In the genomic region with DNA sequence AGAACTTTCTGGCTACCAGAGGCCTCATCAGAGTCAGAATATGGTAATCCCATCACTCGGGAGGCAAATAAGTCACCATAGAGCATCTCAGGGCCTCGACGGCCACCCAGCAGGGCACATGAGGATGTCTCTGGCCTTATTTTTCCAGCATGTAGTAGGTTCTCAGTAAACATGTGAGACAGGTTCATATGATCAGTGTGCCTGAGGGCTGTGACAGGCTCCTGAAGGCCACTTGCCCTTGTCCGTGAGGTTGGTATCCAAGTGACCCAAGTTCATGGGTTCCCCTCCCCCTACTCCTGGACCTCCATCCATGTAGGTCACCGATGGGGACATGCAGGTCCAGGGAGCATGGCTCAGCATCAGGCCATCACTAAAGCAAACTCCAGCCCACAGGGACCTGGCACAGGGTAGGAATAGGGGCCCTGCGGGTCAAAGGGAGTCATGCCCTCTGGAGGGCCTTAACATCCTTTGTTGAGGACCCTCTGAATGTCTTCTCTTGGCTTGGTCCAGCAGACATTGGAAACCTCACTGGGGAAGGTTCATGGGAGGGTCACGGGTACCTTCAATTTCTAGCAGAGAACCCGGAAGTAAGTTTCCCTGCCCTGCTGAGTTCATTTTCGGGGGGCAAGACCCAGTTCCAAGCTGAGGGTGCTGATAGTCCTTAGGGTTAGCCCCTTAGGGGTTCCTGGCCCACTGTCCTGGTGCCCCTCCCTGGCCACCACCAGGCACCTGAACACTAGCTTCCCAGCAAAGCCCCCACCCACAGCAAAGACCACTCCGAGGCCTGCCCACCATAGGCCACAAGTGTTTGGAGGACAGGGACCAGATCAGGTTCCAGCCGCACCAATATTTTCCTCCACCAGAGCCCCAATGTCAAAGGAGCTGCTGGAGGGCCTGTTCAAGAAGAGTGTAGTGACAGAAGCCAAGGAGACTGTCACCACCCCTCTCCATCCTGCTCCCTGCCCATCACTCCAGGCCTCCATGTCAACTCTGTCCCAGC, we compare ENCODE assay signal across 22 cellular contexts.
"Had no signal": no experiment of that assay in that cellular context is flagged by ENCODE, and none has a peak within 500 bp of the region (broad histone marks: within the 10 kb centered on the region; RNA-seq: fewer than 3 reads in every experiment).

No MANE protein-coding gene starts in this region.

- H3K27me3 ChIP-seq: dorsolateral prefrontal cortex, esophagus squamous epithelium, ovary, thyroid gland had no signal

- H3K9me3 ChIP-seq: esophagus squamous epithelium, gastroesophageal sphincter, ovary, thyroid gland had no signal

- H3K9me3 Mint-ChIP-seq: immature natural killer cell had no signal

- H3K4me3 ChIP-seq: dorsolateral prefrontal cortex, esophagus squamous epithelium, gastroesophageal sphincter, ovary, thyroid gland had no signal

- H3K27me3 Mint-ChIP-seq: type B pancreatic cell had no signal

- DNase-seq: cortex of kidney; dorsolateral prefrontal cortex; effector memory CD4-positive, alpha-beta T cell; esophagus squamous epithelium; foreskin fibroblast; glutamatergic neuron; immature natural killer cell; kidney; left colon; left ventricle myocardium superior; mesendoderm; naive thymus-derived CD4-positive, alpha-beta T cell; nephron progenitor cell; ovary; right cardiac atrium; small intestine; stimulated activated CD4-positive, alpha-beta T cell treated with anti-CD3 and anti-CD28 coated beads, Interleukin-12 subunit alpha, Interleukin-12 subunit beta, amount 100 ng/mL, for 4 hours; stimulated activated naive CD4-positive, alpha-beta T cell treated with Interleukin-2 at 50 U/mL for 16 hours; thyroid gland had no signal

- H3K27ac Mint-ChIP-seq: immature natural killer cell; naive thymus-derived CD4-positive, alpha-beta T cell; nephron progenitor cell; type B pancreatic cell had no signal

- H3K4me3 Mint-ChIP-seq: immature natural killer cell; naive thymus-derived CD4-positive, alpha-beta T cell; nephron progenitor cell; type B pancreatic cell had no signal

- H3K36me3 ChIP-seq: esophagus squamous epithelium, gastroesophageal sphincter, ovary, thyroid gland had no signal

- H3K36me3 Mint-ChIP-seq: immature natural killer cell, type B pancreatic cell had no signal

- ATAC-seq: gastroesophageal sphincter; left colon; left ventricle myocardium superior; naive thymus-derived CD4-positive, alpha-beta T cell; right cardiac atrium had no signal

- H3K4me1 ChIP-seq: esophagus squamous epithelium, gastroesophageal sphincter, thyroid gland had no signal

- H3K27ac ChIP-seq: dorsolateral prefrontal cortex, epithelial cell of prostate, esophagus squamous epithelium, gastroesophageal sphincter, ovary, thyroid gland had no signal
